ENCODE assay signal across 8 cellular contexts in genomic region chr15:86059851-86060250, GRCh38. TPM values are rescaled to one million over a fixed set of nuclear protein-coding genes. Genes with fewer than 3 reads are reported as not detected.
"Had no signal": no experiment of that assay in that cellular context is flagged by ENCODE, and none has a peak within 500 bp of the region (broad histone marks: within the 10 kb centered on the region; RNA-seq: fewer than 3 reads in every experiment).

No MANE protein-coding gene starts in this region.

- H2AFZ ChIP-seq: GM23338 had no signal

- H3K4me2 ChIP-seq: GM23338 had no signal

- DNase-seq: H9, HCEC 1CT, IMR-90, KG1 had no signal

- ATAC-seq: GM23338, K562 had no signal

- H3K4me3 ChIP-seq: GM23338, K562 had no signal

RNA-seq across cellular contexts. Expression of gene AGBL1, which starts 19.8 kb away (rescaled TPM):
- total RNA-seq: H1, H9, HT-29, IMR-90, K562 had no signal
- polyA plus RNA-seq: GM23338, H1, IMR-90, K562 had no signal
